In the genomic region with DNA sequence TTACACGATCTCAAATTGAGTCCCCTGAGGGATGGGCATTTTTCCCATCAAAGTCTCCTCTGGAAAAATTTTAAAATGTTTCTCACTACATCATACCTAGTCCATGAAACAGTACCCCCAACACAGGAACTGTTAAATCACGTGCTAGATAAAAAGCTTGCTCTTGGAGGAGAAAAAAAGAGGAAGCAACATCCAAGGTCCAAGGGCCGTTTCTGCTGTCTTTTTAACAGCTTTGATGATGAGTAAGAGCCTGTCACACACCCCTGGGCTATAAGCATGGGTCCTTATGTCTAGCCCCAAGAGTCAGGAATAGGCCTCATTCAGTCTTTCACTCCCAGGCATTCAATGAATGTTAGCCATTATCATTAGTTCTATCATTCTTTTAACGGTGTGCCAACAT, we compare ENCODE assay signal across 12 cellular contexts.
DNase-seq lines count a peak whose midpoint lies in the region; ATAC-seq and TF ChIP-seq lines count a peak whose summit lies in the region.
"Had no signal": no experiment of that assay in that cellular context is flagged by ENCODE, and none has a peak within 500 bp of the region (broad histone marks: within the 10 kb centered on the region; RNA-seq: fewer than 3 reads in every experiment).

No MANE protein-coding gene starts in this region.

- H3K4me3 ChIP-seq in tibial nerve: no peak overlapping the region
- H3K4me3 ChIP-seq: ovary had no signal

- no peak for TF ChIP-seq POLR2A in tibial nerve (IDR thresholded peaks at IDR 0.05)

- H3K27me3 Mint-ChIP-seq in activated CD4-positive, alpha-beta T cell treated with anti-CD3 and anti-CD28 coated beads, Interleukin-2, amount 10 ng/mL, durations not matched to agents 7 days and 5 days: no peaks in the 10 kb centered on the region
- H3K27me3 Mint-ChIP-seq in T-cell: peaks cover 0 to 3% of the 10 kb centered on the region in 2 donors
- no peaks in the 10 kb centered on the region for H3K27me3 Mint-ChIP-seq in naive thymus-derived CD8-positive, alpha-beta T cell

- no peaks in the 10 kb centered on the region for H3K36me3 ChIP-seq in tibial nerve
- H3K36me3 ChIP-seq: ovary had no signal

- no peaks in the 10 kb centered on the region for H3K9me3 ChIP-seq in tibial nerve
- H3K9me3 ChIP-seq: ovary had no signal

- WGBS in tibial nerve, 2 donors: 24 to 33% methylated on average over 4 of the region's 4 CpGs

- H3K27ac ChIP-seq in tibial nerve: no peak overlapping the region
- H3K27ac ChIP-seq: ovary had no signal

- POLR2A ChIA-PET in activated CD4-positive, alpha-beta T cell treated with anti-CD3 and anti-CD28 coated beads, Interleukin-2, amount 10 ng/mL, durations not matched to agents 7 days and 5 days (lab: Charles Lee): no interaction called here
- POLR2A ChIA-PET in T-cell (lab: Charles Lee): interaction anchor here in 1 of 2 donors (0.6 to 1.5 kb wide), 5 partner anchors 10 to 76 kb away, joined by 3 to 7 read pairs (median 4); no protein-coding TSS in a partner anchor
- POLR2A ChIA-PET in naive thymus-derived CD8-positive, alpha-beta T cell (lab: Charles Lee): interaction anchor here (1.3 kb wide), 1 partner anchor 11 kb away, joined by 4 read pairs; no protein-coding TSS in a partner anchor

- peaks cover 73% of the 10 kb centered on the region for H3K4me1 Mint-ChIP-seq in activated CD4-positive, alpha-beta T cell treated with anti-CD3 and anti-CD28 coated beads, Interleukin-2, amount 10 ng/mL, durations not matched to agents 7 days and 5 days
- peaks cover 69 to 87% (median 80%) of the 10 kb centered on the region in 3 donors for H3K4me1 Mint-ChIP-seq in T-cell
- H3K4me1 Mint-ChIP-seq in naive thymus-derived CD8-positive, alpha-beta T cell: peaks cover 22 to 84% (median 73%) of the 10 kb centered on the region in 4 donors

- no peak for ATAC-seq in T-cell (replicated peaks in 1 of 4)
- ATAC-seq in naive thymus-derived CD8-positive, alpha-beta T cell: peak in 1 of 2 donors; percentile 33

- no peak for TF ChIP-seq CTCF in tibial nerve (IDR thresholded peaks at IDR 0.05)

- H3K4me1 ChIP-seq in tibial nerve: peaks cover 0 to 15% (median 0%) of the 10 kb centered on the region in 4 donors

- H3K4me3 Mint-ChIP-seq in activated CD4-positive, alpha-beta T cell treated with anti-CD3 and anti-CD28 coated beads, Interleukin-2, amount 10 ng/mL, durations not matched to agents 7 days and 5 days: no peak overlapping the region
- H3K4me3 Mint-ChIP-seq in T-cell: peak overlapping the region in 2 of 3 donors; percentile 2 to 45
- peak overlapping the region in 4 of 10 donors; percentile 23 to 30 (median 29) for H3K4me3 Mint-ChIP-seq in naive thymus-derived CD8-positive, alpha-beta T cell
- H3K4me3 Mint-ChIP-seq: T-helper 1 cell treated with Interleukin-12 subunit alpha and Interleukin-12 subunit beta and Interleukin-4 antibody, amounts not matched to agents 30 μg/mL and 1 μg/mL, for 36 hours had no signal

- TF ChIP-seq EP300 in tibial nerve (IDR thresholded peaks at IDR 0.05): no peak

- H3K27me3 ChIP-seq in tibial nerve: no peaks in the 10 kb centered on the region
- H3K27me3 ChIP-seq: ovary had no signal

- DNase-seq in activated CD4-positive, alpha-beta T cell treated with anti-CD3 and anti-CD28 coated beads, Interleukin-2, amount 10 ng/mL, durations not matched to agents 7 days and 5 days: no peak
- DNase-seq in activated CD4-positive, alpha-beta T cell treated with anti-CD3 and anti-CD28 coated beads for 48 hours: no peak
- peak; percentile 9 for DNase-seq in KG1 (lab: John Stamatoyannopoulos, UW)
- DNase-seq in T-cell: no peak
- no peak for DNase-seq in naive thymus-derived CD8-positive, alpha-beta T cell
- no peak for DNase-seq in AG20443 (ENCODE audit: low spot score)
- DNase-seq in iPS-NIHi11 (ENCODE audit: low spot score): no peak
- no peak for DNase-seq in tibial nerve (ENCODE audit: low spot score in 2 of 2)
- DNase-seq: activated naive CD4-positive, alpha-beta T cell; H7; ovary had no signal

- CTCF ChIA-PET in activated CD4-positive, alpha-beta T cell treated with anti-CD3 and anti-CD28 coated beads, Interleukin-2, amount 10 ng/mL, durations not matched to agents 7 days and 5 days (lab: Charles Lee): no interaction called here
- CTCF ChIA-PET in T-cell (lab: Charles Lee): interaction anchor here in 1 of 2 donors (0.7 kb wide), 1 partner anchor 67 kb away, joined by 4 read pairs; no protein-coding TSS in a partner anchor

- peaks cover 34% of the 10 kb centered on the region for H3K36me3 Mint-ChIP-seq in activated CD4-positive, alpha-beta T cell treated with anti-CD3 and anti-CD28 coated beads, Interleukin-2, amount 10 ng/mL, durations not matched to agents 7 days and 5 days (ENCODE audit: low read depth)
- H3K36me3 Mint-ChIP-seq in T-cell: peaks cover 22% of the 10 kb centered on the region
- peaks cover 6 to 19% (median 10%) of the 10 kb centered on the region in 3 donors for H3K36me3 Mint-ChIP-seq in naive thymus-derived CD8-positive, alpha-beta T cell

- H3K9me3 Mint-ChIP-seq in activated CD4-positive, alpha-beta T cell treated with anti-CD3 and anti-CD28 coated beads, Interleukin-2, amount 10 ng/mL, durations not matched to agents 7 days and 5 days: no peaks in the 10 kb centered on the region
- H3K9me3 Mint-ChIP-seq in T-cell: no peaks in the 10 kb centered on the region
- peaks cover 0 to 4% (median 0%) of the 10 kb centered on the region in 9 donors for H3K9me3 Mint-ChIP-seq in naive thymus-derived CD8-positive, alpha-beta T cell
- H3K9me3 Mint-ChIP-seq: T-helper 1 cell treated with Interleukin-12 subunit alpha and Interleukin-12 subunit beta and Interleukin-4 antibody, amounts not matched to agents 30 μg/mL and 1 μg/mL, for 36 hours had no signal

- H3K27ac Mint-ChIP-seq in activated CD4-positive, alpha-beta T cell treated with anti-CD3 and anti-CD28 coated beads, Interleukin-2, amount 10 ng/mL, durations not matched to agents 7 days and 5 days: peak overlapping the region; percentile 13
- peak overlapping the region; percentile 64 to 73 for H3K27ac Mint-ChIP-seq in T-cell
- H3K27ac Mint-ChIP-seq in naive thymus-derived CD8-positive, alpha-beta T cell: peak overlapping the region in 9 of 10 donors; percentile 12 to 75 (median 62)
- H3K27ac Mint-ChIP-seq: T-helper 1 cell treated with Interleukin-12 subunit alpha and Interleukin-12 subunit beta and Interleukin-4 antibody, amounts not matched to agents 30 μg/mL and 1 μg/mL, for 36 hours had no signal

Comparison
In these comparisons a context has a peak if more than half of its experiments do, and no peak if none do; other contexts are left out.
1. H3K27ac Mint-ChIP-seq: peak in every context shown above with its lines; median percentile 68 in T-cell; 62 in naive thymus-derived CD8-positive, alpha-beta T cell; 13 in activated CD4-positive, alpha-beta T cell treated with anti-CD3 and anti-CD28 coated beads, Interleukin-2, amount 10 ng/mL, durations not matched to agents 7 days and 5 days.